Comparison of ENCODE assay signal across 21 cellular contexts in genomic region chr1:51210055-51210454, GRCh38. TPM values are rescaled to one million over a fixed set of nuclear protein-coding genes. Genes with fewer than 3 reads are reported as not detected.
DNase-seq lines count a peak whose midpoint lies in the region; ATAC-seq, FAIRE-seq and TF ChIP-seq lines count a peak whose summit lies in the region.
"Had no signal": no experiment of that assay in that cellular context is flagged by ENCODE, and none has a peak within 500 bp of the region (broad histone marks: within the 10 kb centered on the region; RNA-seq: fewer than 3 reads in every experiment).

No MANE protein-coding gene starts in this region.

- H3K4me1 ChIP-seq in K562 (replicated peaks in 1 of 2; ENCODE audit: control insufficient read depth in 2 of 2, insufficient read depth in 2 of 2, low read length in 2 of 2) (no peaks in the 10 kb centered on the region; a peak in 1 of 5 replicates), neuronal stem cell (ENCODE audit: control insufficient read depth in 2 of 2, insufficient read depth in 1 of 2, low read depth in 1 of 2, low read length in 2 of 2) (no peaks in the 10 kb centered on the region), esophagus squamous epithelium (peaks cover 2 to 12% (median 5%) of the 10 kb centered on the region in 3 donors)
- H3K4me1 ChIP-seq: A549, BE2C had no signal

- H3K9ac ChIP-seq in K562 (ENCODE audit: insufficient read depth in 1 of 2, low read depth in 2 of 2, low read length in 2 of 2), result no peak overlapping the region
- no peak overlapping the region for H3K9ac ChIP-seq in neuronal stem cell (ENCODE audit: low read depth, low read length, poor library complexity)

- ATAC-seq in K562 (peak; percentile 17; the same call in 1 of the 3 replicates), GM18907 (IDR thresholded peaks at IDR 0.05; ENCODE audit: unreplicated experiment) (no peak), GM21786 (IDR thresholded peaks at IDR 0.05; ENCODE audit: unreplicated experiment) (no peak)
- ATAC-seq: A549 had no signal

- H3K14ac ChIP-seq in neuronal stem cell (ENCODE audit: low read length), result no peak overlapping the region

- H2BK5ac ChIP-seq in neuronal stem cell (ENCODE audit: low read length), result no peak overlapping the region

- H3K4me3 ChIP-seq in K562, result no peak overlapping the region
- H3K4me3 ChIP-seq in neuronal stem cell (ENCODE audit: low read length in 2 of 2), result no peak overlapping the region
- H3K4me3 ChIP-seq in esophagus squamous epithelium, result no peak overlapping the region
- H3K4me3 ChIP-seq: A549 had no signal

- H3K79me1 ChIP-seq in neuronal stem cell (ENCODE audit: low read depth, low read length), result no peaks in the 10 kb centered on the region

- no peak overlapping the region for H2BK15ac ChIP-seq in neuronal stem cell (ENCODE audit: low read length)

- no peaks in the 10 kb centered on the region for H4K20me1 ChIP-seq in K562 (replicated peaks; ENCODE audit: control insufficient read depth, insufficient read depth, low read length)

- no peak overlapping the region for H2BK120ac ChIP-seq in neuronal stem cell (ENCODE audit: low read depth, low read length)

- no peaks in the 10 kb centered on the region for H3K27me3 ChIP-seq in K562 (ENCODE audit: control insufficient read depth in 2 of 2, insufficient read depth in 2 of 2, low read length in 2 of 2)
- H3K27me3 ChIP-seq in neuronal stem cell (ENCODE audit: control insufficient read depth in 3 of 3, insufficient read depth in 3 of 3, low read depth in 1 of 3, low read length in 3 of 3), result peaks cover 0 to 11% (median 0%) of the 10 kb centered on the region in 3 experiments
- no peaks in the 10 kb centered on the region for H3K27me3 ChIP-seq in esophagus squamous epithelium
- H3K27me3 ChIP-seq: BE2C had no signal

- H4K91ac ChIP-seq in neuronal stem cell (ENCODE audit: low read depth, low read length, poor library complexity), result no peak overlapping the region

- H4K8ac ChIP-seq in neuronal stem cell (ENCODE audit: low read depth, low read length), result no peak overlapping the region

- H3K79me2 ChIP-seq in K562 (ENCODE audit: control insufficient read depth, insufficient read depth, low read length), result no peaks in the 10 kb centered on the region

- TF ChIP-seq EP300 in K562 (IDR thresholded peaks at IDR 0.05; ENCODE audit: low read length), result no peak

- CTCF ChIA-PET in K562 (lab: Yijun Ruan, JAX; ENCODE audit: low intra/inter-chr PET ratio), result no interaction called here

- in situ Hi-C loops in K562 (cut with MboI), result no loop called here

- no peak overlapping the region for H2BK12ac ChIP-seq in neuronal stem cell (ENCODE audit: low read length)

- H3K4ac ChIP-seq in neuronal stem cell (ENCODE audit: low read length), result no peak overlapping the region

- no peak overlapping the region for H3K18ac ChIP-seq in neuronal stem cell (ENCODE audit: low read length)

- no peak for FAIRE-seq in K562 (lab: Jason Lieb, UNC)
- FAIRE-seq: A549, D721Med, G401.6, GM12891 had no signal

- intact Hi-C loops in K562 (cut with micrococcal nuclease), result no loop called here
- intact Hi-C loops in esophagus squamous epithelium (cut with DNase I), result no loop called here

- H3K9me3 ChIP-seq in K562 (replicated peaks; ENCODE audit: control insufficient read depth, insufficient read depth, low read depth, low read length) (no peaks in the 10 kb centered on the region), neuronal stem cell (replicated peaks in 1 of 2; ENCODE audit: control insufficient read depth in 2 of 2, insufficient read depth in 1 of 2, low read depth in 1 of 2, low read length in 2 of 2) (no peaks in the 10 kb centered on the region), esophagus squamous epithelium (no peaks in the 10 kb centered on the region)
- H3K9me3 ChIP-seq: A549, BE2C had no signal

- H3K27ac ChIP-seq in VCaP (0 out of 2 replicates have a peak overlapping the region, but pooled peaks have one; percentile 9), K562 (ENCODE audit: extremely low read depth, low read depth, low read length) (no peak overlapping the region), neuronal stem cell (replicated peaks; ENCODE audit: low read length) (no peak overlapping the region), esophagus squamous epithelium (no peak overlapping the region)
- H3K27ac ChIP-seq: A549, C4-2B had no signal

- POLR2A ChIA-PET in K562 (lab: Yijun Ruan, JAX), result no interaction called here

- H3K36me3 ChIP-seq in K562 (ENCODE audit: control insufficient read depth, insufficient read depth, low read length) (no peaks in the 10 kb centered on the region), neuronal stem cell (replicated peaks in 1 of 2; ENCODE audit: control insufficient read depth in 2 of 2, insufficient read depth in 2 of 2, low read length in 2 of 2) (no peaks in the 10 kb centered on the region), esophagus squamous epithelium (no peaks in the 10 kb centered on the region)
- H3K36me3 ChIP-seq: BE2C had no signal

- 33% methylated on average over 3 of the region's 3 CpGs for WGBS in K562 (ENCODE audit: insufficient coverage, low coverage, missing lambda C conversion rate)
- no CpG with 5 or more reads among the region's 3 CpGs for WGBS in neuronal stem cell (ENCODE audit: extremely low coverage in 2 of 2, insufficient read length in 2 of 2, insufficient replicate concordance in 1 of 2), 2 donors
- WGBS in esophagus squamous epithelium, 2 donors, result 71 to 74% methylated on average over 3 of the region's 3 CpGs

- BruUV-seq in K562 (replicated peaks; lab: Mats Ljungman, UMichigan), result no TSS peak

- TF ChIP-seq POLR2A in K562 (conservative IDR thresholded peaks at IDR 0.05) (no peak), esophagus squamous epithelium (IDR thresholded peaks at IDR 0.05) (no peak)

- H3K23ac ChIP-seq in neuronal stem cell (ENCODE audit: low read depth, low read length, poor library complexity), result no peak overlapping the region

- H2AK5ac ChIP-seq in neuronal stem cell (ENCODE audit: low read depth, low read length), result no peak overlapping the region

- H3K4me2 ChIP-seq in K562 (ENCODE audit: insufficient read depth, low read length) (no peak overlapping the region), neuronal stem cell (ENCODE audit: insufficient read depth, low read length, poor library complexity, severe bottlenecking) (no peak overlapping the region)
- H3K4me2 ChIP-seq: A549 had no signal

- TF ChIP-seq CTCF in VCaP (conservative IDR thresholded peaks at IDR 0.05) (no peak), K562 (IDR thresholded peaks at IDR 0.05 in 2 of 3, conservative IDR thresholded peaks at IDR 0.05 in 1 of 3; ENCODE audit: insufficient read depth in 2 of 3, low read depth in 1 of 3, low read length in 3 of 3) (no peak), esophagus squamous epithelium (IDR thresholded peaks at IDR 0.05) (no peak)

- no peaks in the 10 kb centered on the region for H3K9me1 ChIP-seq in K562 (ENCODE audit: control insufficient read depth, insufficient read depth, low read length)

- H2AFZ ChIP-seq in K562 (ENCODE audit: low read depth, low read length) (no peak overlapping the region), neuronal stem cell (ENCODE audit: low read length) (peak overlapping the region; percentile 3)

- no peak for DNase-seq in K562 (ENCODE audit: extremely low read depth in 1 of 4, low spot score in 3 of 4)
- DNase-seq in left kidney (ENCODE audit: low read depth, low spot score), result peak; percentile 15
- no peak for DNase-seq in neuronal stem cell (ENCODE audit: low spot score)
- DNase-seq in stimulated activated CD4-positive, alpha-beta T cell treated with anti-CD3 and anti-CD28 coated beads, Interleukin-1b, Interleukin-23, amount 100 ng/mL, for 48 hours, result no peak
- DNase-seq in esophagus squamous epithelium (lab: John Stamatoyannopoulos, UW), result no peak
- DNase-seq: BE2C; CD4-positive, alpha-beta memory T cell; COR-L47; DMS153; DMS79 treated with DMSO at 0.1 percent for 48 hours; EL; HCEC 1CT; HFFc6 had no signal

- no peak for TF ChIP-seq RAD21 in K562 (CRISPR knock-in tag; conservative IDR thresholded peaks at IDR 0.05 in 1 of 2, IDR thresholded peaks at IDR 0.05 in 1 of 2)

TF ChIP-seq in K562, 482 proteins besides CTCF, POLR2A, EP300 and RAD21 (continues in another document):
- no peak for TF ChIP-seq ZNF134 (CRISPR knock-in tag; conservative IDR thresholded peaks at IDR 0.05)

RNA-seq across cellular contexts. Expression of gene RNF11, which starts 26.0 kb away (rescaled TPM):
- total RNA-seq in K562 (2011; cell fraction: chromatin; rRNA removed; ENCODE audit: low replicate concordance), result 16.1 and 30.6 TPM in 2 replicates
- 7.5 and 10.5 TPM in 2 replicates for total RNA-seq in K562 (2011; cell fraction: nucleolus; rRNA removed)
- 14.1 and 21.9 TPM in 2 replicates for total RNA-seq in K562 (2011; cell fraction: nucleoplasm; rRNA removed)
- total RNA-seq in K562 (2014; rRNA removed) (24.7 and 37.3 TPM in 2 replicates), K562 (2014; rRNA removed; fragmentation: Illumina TruSeq; extraction: Trizol) (29.5 and 30.1 TPM in 2 replicates), K562 (2015; rRNA removed; fragmentation: Illumina TruSeq; extraction: Trizol) (20.3 and 20.6 TPM in 2 replicates), K562 (2021) (19.9 and 23.1 TPM in 2 replicates), esophagus squamous epithelium (100 to 1,000 TPM in 1 of 4 donors, 10 to 100 TPM in 3; 70.6 to 110 (median 82.8) TPM)
- polyA plus RNA-seq in K562 (2011; rRNA removed) (23.1 and 34.3 TPM in 2 replicates), K562 (2014; fragmentation: Illumina TruSeq; extraction: Trizol) (25.8 and 27.2 TPM in 2 replicates), K562 (2014; fragmentation: Nextera tagmentation; extraction: Ambion mirVana) (1 to 10 TPM; 5.7 to 6.1 TPM), K562 (2014; rRNA removed) (22.1 and 22.2 TPM in 2 replicates)
- polyA plus RNA-seq in K562 (2011; cell fraction: cytosol; rRNA removed), result 22.7 and 34.7 TPM in 2 replicates
- 19.5 and 25.7 TPM in 2 replicates for polyA plus RNA-seq in K562 (2011; cell fraction: nucleus; rRNA removed)
- polyA plus RNA-seq in K562 (2012), result 18.4 and 29.0 TPM in 2 replicates
- polyA minus RNA-seq in K562 (2011; rRNA and poly(A)+ RNA removed), result 61.8 and 65.2 TPM in 2 replicates
- polyA minus RNA-seq in K562 (2011; cell fraction: cytosol; rRNA and poly(A)+ RNA removed), result 19.0 and 20.3 TPM in 2 replicates
- 3.5 and 11.7 TPM in 2 replicates for polyA minus RNA-seq in K562 (2011; cell fraction: nucleus; rRNA and poly(A)+ RNA removed)
- 53.2 TPM for polyA plus RNA-seq in neuronal stem cell (2013, experiment 1 of 2)
- polyA plus RNA-seq in neuronal stem cell (2013, experiment 2 of 2), result 55.3 TPM
